ENCODE assay signal across 8 cellular contexts in genomic region chr6:159789377-159790148, GRCh38. TPM values are rescaled to one million over a fixed set of nuclear protein-coding genes. Genes with fewer than 3 reads are reported as not detected.
DNase-seq lines count a peak whose midpoint lies in the region; ATAC-seq and TF ChIP-seq lines count a peak whose summit lies in the region.

Gene TCP1 (minus strand): TSS chr6:159789602. CDS start chr6:159789468, 134 bp downstream.

- DNase-seq in AG20443 (ENCODE audit: low spot score) (peak; percentile 97), NCI-H510A (lab: John Stamatoyannopoulos, UW) (peak; percentile 96), cerebellum (ENCODE audit: low spot score) (peak; percentile 98), islet precursor cell (peak; percentile 100)
- peak; percentile 98 for DNase-seq in activated CD4-positive, alpha-beta T cell treated with anti-CD3 and anti-CD28 coated beads for 1 hour
- peak; percentile 97 to 99 (median 99) for DNase-seq in stimulated activated CD4-positive, alpha-beta T cell treated with anti-CD3 and anti-CD28 coated beads, Interleukin-12 subunit alpha, Interleukin-12 subunit beta, amount 100 ng/mL, for 48 hours (ENCODE audit: low read depth in 2 of 3, low spot score in 1 of 3)

- peak; percentile 97 for TF ChIP-seq POLR2A in GM19099 (IDR thresholded peaks at IDR 0.05; ENCODE audit: extremely low read depth, insufficient read length, low read depth)

- ATAC-seq in HG03432 (IDR thresholded peaks at IDR 0.05; ENCODE audit: unreplicated experiment), result peak; percentile 76

RNA-seq across cellular contexts. Expression of gene TCP1, which starts in this region (rescaled TPM):
- 169 TPM for total RNA-seq in cerebellum

Comparison
In these comparisons a context has a peak if more than half of its experiments do, and no peak if none do; other contexts are left out.
1. Peak in every context shown above with its lines: DNase-seq and ATAC-seq.